In the genomic region with DNA sequence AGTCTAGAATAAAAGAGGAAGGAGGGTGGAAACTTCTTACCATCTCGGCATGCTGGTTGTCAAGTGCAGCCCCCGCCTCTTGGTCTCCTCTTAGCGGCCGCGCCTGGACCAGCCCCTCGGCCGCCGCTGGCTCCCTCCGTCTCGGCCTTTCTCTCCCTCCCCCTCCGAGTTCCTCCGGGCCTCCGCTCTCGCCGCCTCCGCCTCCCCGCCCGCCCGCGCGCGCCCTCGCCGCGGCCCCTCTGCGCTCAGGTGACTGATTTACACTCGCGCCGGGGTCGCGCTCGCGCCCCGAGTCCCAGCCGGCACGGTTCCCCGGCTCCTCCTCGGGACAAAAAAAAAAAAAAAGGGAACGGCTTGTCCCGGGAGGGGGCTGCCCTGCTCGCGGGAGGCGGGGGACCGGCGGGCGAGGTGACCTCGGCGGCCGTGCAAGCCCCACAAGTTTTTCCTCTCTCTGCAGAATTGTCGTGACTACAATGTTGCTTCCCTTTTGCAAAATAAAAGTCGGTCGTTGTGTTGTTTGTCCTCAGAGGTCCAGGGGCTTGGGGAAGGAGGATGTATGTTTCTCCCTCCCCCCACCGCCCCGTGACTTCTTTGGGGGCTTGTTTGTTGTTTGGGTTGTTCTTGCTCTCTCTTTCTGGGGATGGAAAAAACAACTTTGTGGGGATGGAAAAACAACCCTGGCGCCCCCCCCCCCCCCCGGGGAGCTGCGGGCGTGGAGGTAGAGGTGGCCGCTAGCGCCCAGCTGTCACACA, we compare ENCODE assay signal across 8 cellular contexts. TPM values are rescaled to one million over a fixed set of nuclear protein-coding genes. Genes with fewer than 3 reads are reported as not detected.
DNase-seq lines count a peak whose midpoint lies in the region; ATAC-seq and TF ChIP-seq lines count a peak whose summit lies in the region.

A gene with protein sequence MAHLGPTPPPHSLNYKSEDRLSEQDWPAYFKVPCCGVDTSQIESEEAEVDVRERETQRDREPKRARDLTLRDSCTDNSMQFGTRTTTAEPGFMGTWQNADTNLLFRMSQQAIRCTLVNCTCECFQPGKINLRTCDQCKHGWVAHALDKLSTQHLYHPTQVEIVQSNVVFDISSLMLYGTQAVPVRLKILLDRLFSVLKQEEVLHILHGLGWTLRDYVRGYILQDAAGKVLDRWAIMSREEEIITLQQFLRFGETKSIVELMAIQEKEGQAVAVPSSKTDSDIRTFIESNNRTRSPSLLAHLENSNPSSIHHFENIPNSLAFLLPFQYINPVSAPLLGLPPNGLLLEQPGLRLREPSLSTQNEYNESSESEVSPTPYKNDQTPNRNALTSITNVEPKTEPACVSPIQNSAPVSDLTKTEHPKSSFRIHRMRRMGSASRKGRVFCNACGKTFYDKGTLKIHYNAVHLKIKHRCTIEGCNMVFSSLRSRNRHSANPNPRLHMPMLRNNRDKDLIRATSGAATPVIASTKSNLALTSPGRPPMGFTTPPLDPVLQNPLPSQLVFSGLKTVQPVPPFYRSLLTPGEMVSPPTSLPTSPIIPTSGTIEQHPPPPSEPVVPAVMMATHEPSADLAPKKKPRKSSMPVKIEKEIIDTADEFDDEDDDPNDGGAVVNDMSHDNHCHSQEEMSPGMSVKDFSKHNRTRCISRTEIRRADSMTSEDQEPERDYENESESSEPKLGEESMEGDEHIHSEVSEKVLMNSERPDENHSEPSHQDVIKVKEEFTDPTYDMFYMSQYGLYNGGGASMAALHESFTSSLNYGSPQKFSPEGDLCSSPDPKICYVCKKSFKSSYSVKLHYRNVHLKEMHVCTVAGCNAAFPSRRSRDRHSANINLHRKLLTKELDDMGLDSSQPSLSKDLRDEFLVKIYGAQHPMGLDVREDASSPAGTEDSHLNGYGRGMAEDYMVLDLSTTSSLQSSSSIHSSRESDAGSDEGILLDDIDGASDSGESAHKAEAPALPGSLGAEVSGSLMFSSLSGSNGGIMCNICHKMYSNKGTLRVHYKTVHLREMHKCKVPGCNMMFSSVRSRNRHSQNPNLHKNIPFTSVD (minus strand): TSS at position 65 of the 752 bp plus-strand sequence. CDS start 22 bp downstream, at position 43.

- no peaks in the 10 kb centered on the region for H3K4me1 ChIP-seq in Peyer's patch
- H3K4me1 ChIP-seq in endocrine pancreas (ENCODE audit: control insufficient read depth, insufficient read depth, low read length) = no peaks in the 10 kb centered on the region
- peaks cover 0 to 18% (median 10%) of the 10 kb centered on the region in 4 donors for H3K4me1 ChIP-seq in tibial artery

- H3K27me3 ChIP-seq in Peyer's patch (no peaks in the 10 kb centered on the region), endocrine pancreas (ENCODE audit: control insufficient read depth, insufficient read depth, low read length) (peaks cover 3% of the 10 kb centered on the region), tibial artery (no peaks in the 10 kb centered on the region)
- H3K27me3 ChIP-seq in CD4-positive, alpha-beta T cell (ENCODE audit: control insufficient read depth, insufficient read depth, low read length) = peaks cover 30% of the 10 kb centered on the region

- H3K27me3 Mint-ChIP-seq in memory B cell = peaks cover 11% of the 10 kb centered on the region
- peaks cover 49% of the 10 kb centered on the region for H3K27me3 Mint-ChIP-seq in CD4-positive, alpha-beta T cell

- H3K9me3 ChIP-seq in Peyer's patch (no peaks in the 10 kb centered on the region), endocrine pancreas (ENCODE audit: control insufficient read depth, low read length) (no peaks in the 10 kb centered on the region), tibial artery (no peaks in the 10 kb centered on the region)
- no peaks in the 10 kb centered on the region for H3K9me3 ChIP-seq in CD4-positive, alpha-beta T cell (ENCODE audit: control insufficient read depth, low read length)

- H3K4me3 Mint-ChIP-seq in memory B cell = peak within 1 kb of the TSS; percentile 60
- H3K4me3 Mint-ChIP-seq in CD4-positive, alpha-beta T cell = no peak within 1 kb of the TSS

- H3K27ac ChIP-seq in Peyer's patch (peak within 1 kb of the TSS; percentile 53 to 83 (median 74)), tibial artery (peak within 1 kb of the TSS; percentile 81 to 87)
- H3K27ac ChIP-seq in CD4-positive, alpha-beta T cell (ENCODE audit: low read depth, low read length) = no peak within 1 kb of the TSS

- H3K9me3 Mint-ChIP-seq in memory B cell = no peaks in the 10 kb centered on the region
- no peaks in the 10 kb centered on the region for H3K9me3 Mint-ChIP-seq in CD4-positive, alpha-beta T cell

- H3K27ac Mint-ChIP-seq in memory B cell = no peak within 1 kb of the TSS
- H3K27ac Mint-ChIP-seq in CD4-positive, alpha-beta T cell = no peak within 1 kb of the TSS

- POLR2A ChIA-PET in CD4-positive, alpha-beta T cell (lab: Charles Lee) = interaction anchor here (0.6 kb wide), 1 partner anchor 90 kb away, joined by 3 read pairs; no protein-coding TSS in a partner anchor

- H3K36me3 Mint-ChIP-seq in memory B cell = peaks cover 2% of the 10 kb centered on the region
- no peaks in the 10 kb centered on the region for H3K36me3 Mint-ChIP-seq in CD4-positive, alpha-beta T cell (ENCODE audit: low read depth)

- peak within 1 kb of the TSS; percentile 32 to 81 (median 65) for H3K4me3 ChIP-seq in Peyer's patch
- H3K4me3 ChIP-seq in endocrine pancreas (ENCODE audit: control insufficient read depth, insufficient read depth, low read length) = no peak within 1 kb of the TSS
- H3K4me3 ChIP-seq in tibial artery = peak within 1 kb of the TSS; percentile 71 to 95

- no peak for TF ChIP-seq POLR2A in Peyer's patch (IDR thresholded peaks at IDR 0.05)

- H3K36me3 ChIP-seq in Peyer's patch (no peaks in the 10 kb centered on the region), endocrine pancreas (ENCODE audit: control insufficient read depth, insufficient read depth, low read length) (no peaks in the 10 kb centered on the region), tibial artery (no peaks in the 10 kb centered on the region)

- CTCF ChIA-PET in CD4-positive, alpha-beta T cell (lab: Charles Lee) = no interaction called here

- ATAC-seq in memory B cell (ENCODE audit: low read depth) (no peak), GM19452 (IDR thresholded peaks at IDR 0.05; ENCODE audit: unreplicated experiment) (no peak)
- ATAC-seq in CD4-positive, alpha-beta T cell (ENCODE audit: poor library complexity) = no peak

- peak within 1 kb of the TSS; percentile 39 for H3K9ac ChIP-seq in endocrine pancreas (ENCODE audit: control insufficient read depth, insufficient read depth, low read length)

- DNase-seq in SIG-M5 treated with dmso at 0.1 percent for 504 hours (lab: John Stamatoyannopoulos, UW; ENCODE audit: unreplicated experiment) = peak; percentile 12
- no peak for DNase-seq in SIG-M5 (lab: John Stamatoyannopoulos, UW)
- DNase-seq in Peyer's patch = peak in 2 of 3 donors; percentile 55 to 66
- no peak for DNase-seq in memory B cell (ENCODE audit: low spot score in 2 of 2)
- peak; percentile 57 to 75 for DNase-seq in tibial artery
- DNase-seq in CD4-positive, alpha-beta T cell = no peak

- no peak for TF ChIP-seq CTCF in Peyer's patch (IDR thresholded peaks at IDR 0.05)
- TF ChIP-seq CTCF in tibial artery (IDR thresholded peaks at IDR 0.05) = no peak
- TF ChIP-seq CTCF in CD4-positive, alpha-beta T cell (IDR thresholded peaks at IDR 0.05) = no peak

- intact Hi-C loops in tibial artery (cut with DNase I; ENCODE audit: low total_unique reads) = no loop called here
- intact Hi-C loops in CD4-positive, alpha-beta T cell (cut with DNase I, micrococcal nuclease) = no loop called here

- no peaks in the 10 kb centered on the region for H3K4me1 Mint-ChIP-seq in memory B cell
- peaks cover 5% of the 10 kb centered on the region for H3K4me1 Mint-ChIP-seq in CD4-positive, alpha-beta T cell (ENCODE audit: low read depth)

RNA-seq across cellular contexts. Expression of the gene that starts here (rescaled TPM):
- 10 to 100 TPM in 2 of 4 donors, 1 to 10 TPM in 2; 3.9 to 45.4 (median 13.1) TPM for total RNA-seq in Peyer's patch
- not detected for total RNA-seq in CD4-positive, alpha-beta T cell

Comparison
In these comparisons a context has a peak if more than half of its experiments do, and no peak if none do; other contexts are left out.
1. RNA of the gene that starts here (total RNA-seq): 3.9 to 45.4 TPM in Peyer's patch; not detected in CD4-positive, alpha-beta T cell; every median in the first group is over 4 times any median in the second.
2. DNase-seq: peak in SIG-M5 treated with dmso at 0.1 percent for 504 hours (single experiment), Peyer's patch (2 of 3) and tibial artery (2 of 2); none in SIG-M5 (single experiment), memory B cell (0 of 2) and CD4-positive, alpha-beta T cell (0 of 10).